ENCODE assay signal across 1 cellular context in genomic region chr5:53011233-53011632, GRCh38.
A peak's percentile ranks its signal among the peaks of the same experiment; 100 is the strongest.
TF ChIP-seq lines count a peak whose summit lies in the region.

No MANE protein-coding gene starts in this region.

TF ChIP-seq in HepG2, 621 proteins besides CTCF, POLR2A, EP300 and RAD21 (continued from another document):
- TF ChIP-seq CERS6 (CRISPR knock-in tag; IDR thresholded peaks at IDR 0.05), result no peak
- 0 out of 2 replicates have a peak, but pooled peaks have one; percentile 10 for TF ChIP-seq HNF4A (CRISPR knock-in tag; IDR thresholded peaks at IDR 0.05)
- TF ChIP-seq ZBTB33 (CRISPR knock-in tag; IDR thresholded peaks at IDR 0.05), result 0 out of 2 replicates have a peak, but pooled peaks have one; percentile 8
- TF ChIP-seq SRF (IDR thresholded peaks at IDR 0.05; ENCODE audit: low read depth, low read length), result no peak
- no peak for TF ChIP-seq SAFB2 (CRISPR knock-in tag; IDR thresholded peaks at IDR 0.05; ENCODE audit: borderline replicate concordance, low read depth)
- no peak for TF ChIP-seq RFXANK (CRISPR knock-in tag; IDR thresholded peaks at IDR 0.05)
- TF ChIP-seq SNAPC2 (CRISPR knock-in tag; IDR thresholded peaks at IDR 0.05), result no peak
- TF ChIP-seq RARA (CRISPR knock-in tag; IDR thresholded peaks at IDR 0.05), result no peak
- no peak for TF ChIP-seq SOX6 (IDR thresholded peaks at IDR 0.05)
- TF ChIP-seq SOX6 (CRISPR knock-in tag; IDR thresholded peaks at IDR 0.05), result peak; percentile 40; the same call in 1 of the 2 replicates
- no peak for TF ChIP-seq ZSCAN5A (CRISPR knock-in tag; IDR thresholded peaks at IDR 0.05; ENCODE audit: borderline replicate concordance)
- TF ChIP-seq IKZF1 (IDR thresholded peaks at IDR 0.05), result no peak
- no peak for TF ChIP-seq HNRNPK (IDR thresholded peaks at IDR 0.05; ENCODE audit: low read depth, low read length, poor library complexity, severe bottlenecking)
- no peak for TF ChIP-seq ZFP36 (IDR thresholded peaks at IDR 0.05; ENCODE audit: borderline replicate concordance, low read depth, low read length, partially characterized antibody)
- no peak for TF ChIP-seq SOX13 (IDR thresholded peaks at IDR 0.05)
- peak in 1 of 2 experiments; percentile 33; a peak in 1 of 4 replicates for TF ChIP-seq SOX13 (CRISPR knock-in tag; conservative IDR thresholded peaks at IDR 0.05 in 1 of 2, IDR thresholded peaks at IDR 0.05 in 1 of 2)
- no peak for TF ChIP-seq STAT5B (CRISPR knock-in tag; IDR thresholded peaks at IDR 0.05)
- TF ChIP-seq ATRX (CRISPR knock-in tag; IDR thresholded peaks at IDR 0.05; ENCODE audit: borderline replicate concordance), result no peak
- TF ChIP-seq ZNF574 (CRISPR knock-in tag; IDR thresholded peaks at IDR 0.05), result no peak
- no peak for TF ChIP-seq THAP9 (CRISPR knock-in tag; IDR thresholded peaks at IDR 0.05; ENCODE audit: borderline replicate concordance)
- no peak for TF ChIP-seq HBP1 (CRISPR knock-in tag; IDR thresholded peaks at IDR 0.05; ENCODE audit: low read depth)
- no peak for TF ChIP-seq ARHGAP35 (CRISPR knock-in tag; IDR thresholded peaks at IDR 0.05; ENCODE audit: borderline replicate concordance)
- no peak for TF ChIP-seq MYC (CRISPR knock-in tag; IDR thresholded peaks at IDR 0.05; ENCODE audit: borderline replicate concordance)
- TF ChIP-seq MXI1 (IDR thresholded peaks at IDR 0.05; ENCODE audit: borderline replicate concordance, low read depth, low read length), result no peak
- no peak for TF ChIP-seq MBD4 (IDR thresholded peaks at IDR 0.05; ENCODE audit: borderline replicate concordance, low read length)
- no peak for TF ChIP-seq CREB3 (CRISPR knock-in tag; IDR thresholded peaks at IDR 0.05)
- 0 out of 2 replicates have a peak, but pooled peaks have one; percentile 16 for TF ChIP-seq ISL2 (CRISPR knock-in tag; IDR thresholded peaks at IDR 0.05)
- no peak for TF ChIP-seq NR2F6 (IDR thresholded peaks at IDR 0.05)
- TF ChIP-seq NR2F6 (CRISPR knock-in tag; IDR thresholded peaks at IDR 0.05), result no peak
